8 cellular contexts compared by ENCODE assay signal in genomic region chr12:12265571-12266388, GRCh38. TPM values are rescaled to one million over a fixed set of nuclear protein-coding genes. Genes with fewer than 3 reads are reported as not detected.
DNase-seq lines count a peak whose midpoint lies in the region; ATAC-seq and TF ChIP-seq lines count a peak whose summit lies in the region.

No MANE protein-coding gene starts in this region.

- peak; percentile 44 for DNase-seq in DMS153 treated with DMSO at 0.1 percent for 48 hours (lab: John Stamatoyannopoulos, UW; ENCODE audit: unreplicated experiment)
- DNase-seq in DMS153 (lab: John Stamatoyannopoulos, UW) = no peak
- DNase-seq in NAMALWA (ENCODE audit: low spot score) = peak; percentile 51
- peak; percentile 38 for DNase-seq in astrocyte of the cerebellum (ENCODE audit: low read depth)
- DNase-seq in NCI-H2029 treated with DMSO at 0.1 percent for 48 hours (lab: John Stamatoyannopoulos, UW) = no peak

- H3K36me3 ChIP-seq in skeletal muscle satellite cell (ENCODE audit: insufficient read depth, low read length) = no peaks in the 10 kb centered on the region

- peak overlapping the region; percentile 99 for H3K9ac ChIP-seq in skeletal muscle satellite cell (ENCODE audit: low read depth, low read length)

- H3K9me3 ChIP-seq in iPS-18c (ENCODE audit: control insufficient read depth, insufficient read depth, low read length) = no peaks in the 10 kb centered on the region
- no peaks in the 10 kb centered on the region for H3K9me3 ChIP-seq in skeletal muscle satellite cell (replicated peaks; ENCODE audit: low read length)

- H3K27me3 ChIP-seq in skeletal muscle satellite cell (ENCODE audit: control insufficient read depth, insufficient read depth, low read length) = no peaks in the 10 kb centered on the region

- peaks cover 4% of the 10 kb centered on the region for H3K4me1 ChIP-seq in skeletal muscle satellite cell (ENCODE audit: control insufficient read depth, insufficient read depth, low read length)

- peak overlapping the region; percentile 63 for H3K4me3 ChIP-seq in astrocyte of the cerebellum (ENCODE audit: low read depth, low read length)
- peak overlapping the region; percentile 98 for H3K4me3 ChIP-seq in iPS-18c (ENCODE audit: insufficient read depth, low read depth, low read length)
- H3K4me3 ChIP-seq in skeletal muscle satellite cell (ENCODE audit: low read length) = peak overlapping the region; percentile 99

- ATAC-seq in GM18498 (IDR thresholded peaks at IDR 0.05; ENCODE audit: unreplicated experiment) = no peak

- in situ Hi-C loops in astrocyte of the cerebellum (cut with HindIII; ENCODE audit: low sequenced_read_pairs) = loop anchor here (10.0 kb wide), 1 partner anchor 59 kb away; no protein-coding TSS in a partner anchor

- H3K4me2 ChIP-seq in skeletal muscle satellite cell (ENCODE audit: low read length) = peak overlapping the region; percentile 87

- TF ChIP-seq CTCF in astrocyte of the cerebellum (IDR thresholded peaks at IDR 0.05; ENCODE audit: low read depth, low read length, missing control alignments) = no peak

RNA-seq across cellular contexts. Expression of gene LRP6, which starts 1.1 kb away (rescaled TPM):
- 11.1 and 15.2 TPM in 2 replicates for total RNA-seq in skeletal muscle satellite cell (2012; rRNA removed)

Comparison
In these comparisons a context has a peak if more than half of its experiments do, and no peak if none do; other contexts are left out.
1. DNase-seq: peak in DMS153 treated with DMSO at 0.1 percent for 48 hours (single experiment), NAMALWA (single experiment) and astrocyte of the cerebellum (single experiment); none in DMS153 (single experiment) and NCI-H2029 treated with DMSO at 0.1 percent for 48 hours (single experiment).
2. Peak in every context shown above with its lines, with median percentiles within 50 percentile points of each other: H3K4me3 ChIP-seq.